Comparison of ENCODE assay signal across 1 cellular context in the genomic region with DNA sequence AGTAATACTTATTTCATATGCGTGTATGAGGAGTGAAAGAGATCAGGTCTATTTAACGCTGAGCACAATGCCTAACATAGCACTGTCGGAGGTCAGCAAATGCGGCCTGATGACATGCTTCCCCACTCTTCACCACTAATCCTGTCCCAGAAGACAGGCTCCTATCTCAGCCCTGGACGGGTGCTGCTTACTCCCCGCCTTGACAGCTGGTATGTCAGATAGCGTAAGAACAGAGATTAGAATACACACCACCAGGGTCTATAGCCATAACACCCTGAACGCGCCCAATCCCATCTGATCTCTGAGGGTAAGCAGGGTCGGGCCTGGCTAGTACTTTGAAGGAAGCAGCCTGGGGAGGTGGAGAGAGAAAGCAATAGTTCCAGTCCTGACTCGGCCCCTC.
TF ChIP-seq lines count a peak whose summit lies in the region.

No MANE protein-coding gene starts in this region.

TF ChIP-seq in K562, 482 proteins besides CTCF, POLR2A, EP300 and RAD21 (continued from another document and continues in another):
- TF ChIP-seq NKRF (IDR thresholded peaks at IDR 0.05; ENCODE audit: borderline replicate concordance) (no peak), ZNF347 (CRISPR knock-in tag; IDR thresholded peaks at IDR 0.05; ENCODE audit: low read depth) (no peak), MBD2 (IDR thresholded peaks at IDR 0.05; ENCODE audit: borderline replicate concordance, low read depth) (peak; percentile 80), SIN3B (IDR thresholded peaks at IDR 0.05; ENCODE audit: low read depth) (no peak), FOXK2 (conservative IDR thresholded peaks at IDR 0.05 in 1 of 2, IDR thresholded peaks at IDR 0.05 in 1 of 2; ENCODE audit: low read depth in 2 of 2) (peak; percentile 60 to 86), HIVEP1 (CRISPR knock-in tag; IDR thresholded peaks at IDR 0.05) (no peak), VEZF1 (CRISPR knock-in tag; IDR thresholded peaks at IDR 0.05) (peak; percentile 66), ZBTB2 (IDR thresholded peaks at IDR 0.05) (peak; percentile 37; the same call in 1 of the 2 replicates), POLR2H (tag; IDR thresholded peaks at IDR 0.05; ENCODE audit: low read depth) (no peak), ZNF217 (CRISPR knock-in tag; IDR thresholded peaks at IDR 0.05) (no peak), ZNF282 (CRISPR knock-in tag; IDR thresholded peaks at IDR 0.05) (no peak), FIP1L1 (IDR thresholded peaks at IDR 0.05; ENCODE audit: low read depth, low read length, poor library complexity, severe bottlenecking) (no peak), SNIP1 (IDR thresholded peaks at IDR 0.05; ENCODE audit: low read depth) (no peak), DNMT1 (IDR thresholded peaks at IDR 0.05) (no peak), ZKSCAN1 (IDR thresholded peaks at IDR 0.05; ENCODE audit: low read depth, low read length) (no peak), IFI16 (CRISPR knock-in tag; IDR thresholded peaks at IDR 0.05) (no peak), NFRKB (IDR thresholded peaks at IDR 0.05; ENCODE audit: low read depth) (no peak), MEF2A (IDR thresholded peaks at IDR 0.05; ENCODE audit: control insufficient read depth, low read depth, low read length) (0 out of 2 replicates have a peak, but pooled peaks have one; percentile 30), KDM2B (CRISPR knock-in tag; IDR thresholded peaks at IDR 0.05) (no peak), POLR3G (IDR thresholded peaks at IDR 0.05; ENCODE audit: extremely low read depth, insufficient read length, insufficient replicate concordance) (no peak), BRCA1 (IDR thresholded peaks at IDR 0.05) (no peak), BRCA1 (CRISPR knock-in tag; IDR thresholded peaks at IDR 0.05) (no peak), ZBTB33 (CRISPR knock-in tag; IDR thresholded peaks at IDR 0.05) (no peak), ETV5 (CRISPR knock-in tag; IDR thresholded peaks at IDR 0.05; ENCODE audit: low read depth) (peak; percentile 18; the same call in 1 of the 2 replicates), CREB5 (CRISPR knock-in tag; IDR thresholded peaks at IDR 0.05) (no peak), KDM4B (IDR thresholded peaks at IDR 0.05; ENCODE audit: borderline replicate concordance in 2 of 2, low read depth in 1 of 2) (no peak), ZNF655 (CRISPR knock-in tag; IDR thresholded peaks at IDR 0.05) (no peak), XRCC4 (IDR thresholded peaks at IDR 0.05; ENCODE audit: extremely low read depth, insufficient read depth, insufficient read length) (no peak), MCM7 (IDR thresholded peaks at IDR 0.05) (no peak), ZNF583 (CRISPR knock-in tag; IDR thresholded peaks at IDR 0.05) (no peak), ZBTB49 (CRISPR knock-in tag; IDR thresholded peaks at IDR 0.05; ENCODE audit: borderline replicate concordance) (no peak), NR2C1 (IDR thresholded peaks at IDR 0.05) (peak; percentile 33; the same call in 1 of the 2 replicates), NR2C1 (tag; IDR thresholded peaks at IDR 0.05) (no peak), RBM34 (IDR thresholded peaks at IDR 0.05; ENCODE audit: borderline replicate concordance, insufficient read depth, low read length) (no peak), RBM25 (IDR thresholded peaks at IDR 0.05; ENCODE audit: low read depth, low read length, severe bottlenecking) (no peak), MTA3 (IDR thresholded peaks at IDR 0.05; ENCODE audit: borderline replicate concordance) (peak; percentile 81; the same call in 1 of the 2 replicates), RB1 (IDR thresholded peaks at IDR 0.05; ENCODE audit: low read depth) (peak; percentile 69; the same call in 1 of the 2 replicates), MECOM (CRISPR knock-in tag; IDR thresholded peaks at IDR 0.05) (peak; percentile 93), GATAD2B (IDR thresholded peaks at IDR 0.05; ENCODE audit: borderline replicate concordance) (peak; percentile 79; the same call in 1 of the 2 replicates), NEUROD1 (IDR thresholded peaks at IDR 0.05; ENCODE audit: borderline replicate concordance, low read depth, low read length, partially characterized antibody) (peak; percentile 36), MEIS2 (IDR thresholded peaks at IDR 0.05; ENCODE audit: partially characterized antibody) (peak; percentile 90), BDP1 (IDR thresholded peaks at IDR 0.05; ENCODE audit: insufficient read depth, insufficient read length) (no peak), CCNT2 (IDR thresholded peaks at IDR 0.05; ENCODE audit: borderline replicate concordance, extremely low read depth, insufficient read length, low read depth, low read length) (peak; percentile 95), EGR1 (conservative IDR thresholded peaks at IDR 0.05) (peak; percentile 26; the same call in 1 of the 2 replicates), HMG20B (CRISPR knock-in tag; IDR thresholded peaks at IDR 0.05) (no peak)
- TF ChIP-seq, protein P1, sequence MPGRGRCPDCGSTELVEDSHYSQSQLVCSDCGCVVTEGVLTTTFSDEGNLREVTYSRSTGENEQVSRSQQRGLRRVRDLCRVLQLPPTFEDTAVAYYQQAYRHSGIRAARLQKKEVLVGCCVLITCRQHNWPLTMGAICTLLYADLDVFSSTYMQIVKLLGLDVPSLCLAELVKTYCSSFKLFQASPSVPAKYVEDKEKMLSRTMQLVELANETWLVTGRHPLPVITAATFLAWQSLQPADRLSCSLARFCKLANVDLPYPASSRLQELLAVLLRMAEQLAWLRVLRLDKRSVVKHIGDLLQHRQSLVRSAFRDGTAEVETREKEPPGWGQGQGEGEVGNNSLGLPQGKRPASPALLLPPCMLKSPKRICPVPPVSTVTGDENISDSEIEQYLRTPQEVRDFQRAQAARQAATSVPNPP (IDR thresholded peaks at IDR 0.05; ENCODE audit: borderline replicate concordance, insufficient read depth, insufficient read length) = no peak
- TF ChIP-seq, protein P2, sequence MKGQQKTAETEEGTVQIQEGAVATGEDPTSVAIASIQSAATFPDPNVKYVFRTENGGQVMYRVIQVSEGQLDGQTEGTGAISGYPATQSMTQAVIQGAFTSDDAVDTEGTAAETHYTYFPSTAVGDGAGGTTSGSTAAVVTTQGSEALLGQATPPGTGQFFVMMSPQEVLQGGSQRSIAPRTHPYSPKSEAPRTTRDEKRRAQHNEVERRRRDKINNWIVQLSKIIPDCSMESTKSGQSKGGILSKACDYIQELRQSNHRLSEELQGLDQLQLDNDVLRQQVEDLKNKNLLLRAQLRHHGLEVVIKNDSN (CRISPR knock-in tag; IDR thresholded peaks at IDR 0.05) = no peak
- TF ChIP-seq, protein P3, sequence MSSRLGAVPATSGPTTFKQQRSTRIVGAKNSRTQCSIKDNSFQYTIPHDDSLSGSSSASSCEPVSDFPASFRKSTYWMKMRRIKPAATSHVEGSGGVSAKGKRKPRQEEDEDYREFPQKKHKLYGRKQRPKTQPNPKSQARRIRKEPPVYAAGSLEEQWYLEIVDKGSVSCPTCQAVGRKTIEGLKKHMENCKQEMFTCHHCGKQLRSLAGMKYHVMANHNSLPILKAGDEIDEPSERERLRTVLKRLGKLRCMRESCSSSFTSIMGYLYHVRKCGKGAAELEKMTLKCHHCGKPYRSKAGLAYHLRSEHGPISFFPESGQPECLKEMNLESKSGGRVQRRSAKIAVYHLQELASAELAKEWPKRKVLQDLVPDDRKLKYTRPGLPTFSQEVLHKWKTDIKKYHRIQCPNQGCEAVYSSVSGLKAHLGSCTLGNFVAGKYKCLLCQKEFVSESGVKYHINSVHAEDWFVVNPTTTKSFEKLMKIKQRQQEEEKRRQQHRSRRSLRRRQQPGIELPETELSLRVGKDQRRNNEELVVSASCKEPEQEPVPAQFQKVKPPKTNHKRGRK (tag; IDR thresholded peaks at IDR 0.05) = no peak
- TF ChIP-seq, protein P4, sequence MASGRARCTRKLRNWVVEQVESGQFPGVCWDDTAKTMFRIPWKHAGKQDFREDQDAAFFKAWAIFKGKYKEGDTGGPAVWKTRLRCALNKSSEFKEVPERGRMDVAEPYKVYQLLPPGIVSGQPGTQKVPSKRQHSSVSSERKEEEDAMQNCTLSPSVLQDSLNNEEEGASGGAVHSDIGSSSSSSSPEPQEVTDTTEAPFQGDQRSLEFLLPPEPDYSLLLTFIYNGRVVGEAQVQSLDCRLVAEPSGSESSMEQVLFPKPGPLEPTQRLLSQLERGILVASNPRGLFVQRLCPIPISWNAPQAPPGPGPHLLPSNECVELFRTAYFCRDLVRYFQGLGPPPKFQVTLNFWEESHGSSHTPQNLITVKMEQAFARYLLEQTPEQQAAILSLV (tag; IDR thresholded peaks at IDR 0.05) = no peak
